1 cellular context compared by ENCODE assay signal in genomic region chr7:30149640-30150272, GRCh38.
TF ChIP-seq lines count a peak whose summit lies in the region.

No MANE protein-coding gene starts in this region.

TF ChIP-seq in H1, 55 proteins besides CTCF, POLR2A, EP300 and RAD21:
- TF ChIP-seq CBX5 (IDR thresholded peaks at IDR 0.05; ENCODE audit: low read depth, low read length) (no peak), KDM1A (IDR thresholded peaks at IDR 0.05; ENCODE audit: borderline replicate concordance, low read length) (peak; percentile 83; the same call in 1 of the 2 replicates), POU5F1 (IDR thresholded peaks at IDR 0.05; ENCODE audit: low read depth, low read length) (no peak), HDAC2 (IDR thresholded peaks at IDR 0.05; ENCODE audit: borderline replicate concordance in 1 of 2, low read depth in 2 of 2, low read length in 2 of 2) (peak in 1 of 2 experiments; percentile 53; a peak in 1 of 4 replicates), EGR1 (IDR thresholded peaks at IDR 0.05; ENCODE audit: borderline replicate concordance, low read depth, low read length) (no peak), USF2 (IDR thresholded peaks at IDR 0.05; ENCODE audit: low read length) (no peak), GTF2F1 (IDR thresholded peaks at IDR 0.05; ENCODE audit: borderline replicate concordance, low read depth, low read length) (no peak), BACH1 (IDR thresholded peaks at IDR 0.05; ENCODE audit: low read length) (no peak)
